1 cellular context compared by ENCODE assay signal in the genomic region with DNA sequence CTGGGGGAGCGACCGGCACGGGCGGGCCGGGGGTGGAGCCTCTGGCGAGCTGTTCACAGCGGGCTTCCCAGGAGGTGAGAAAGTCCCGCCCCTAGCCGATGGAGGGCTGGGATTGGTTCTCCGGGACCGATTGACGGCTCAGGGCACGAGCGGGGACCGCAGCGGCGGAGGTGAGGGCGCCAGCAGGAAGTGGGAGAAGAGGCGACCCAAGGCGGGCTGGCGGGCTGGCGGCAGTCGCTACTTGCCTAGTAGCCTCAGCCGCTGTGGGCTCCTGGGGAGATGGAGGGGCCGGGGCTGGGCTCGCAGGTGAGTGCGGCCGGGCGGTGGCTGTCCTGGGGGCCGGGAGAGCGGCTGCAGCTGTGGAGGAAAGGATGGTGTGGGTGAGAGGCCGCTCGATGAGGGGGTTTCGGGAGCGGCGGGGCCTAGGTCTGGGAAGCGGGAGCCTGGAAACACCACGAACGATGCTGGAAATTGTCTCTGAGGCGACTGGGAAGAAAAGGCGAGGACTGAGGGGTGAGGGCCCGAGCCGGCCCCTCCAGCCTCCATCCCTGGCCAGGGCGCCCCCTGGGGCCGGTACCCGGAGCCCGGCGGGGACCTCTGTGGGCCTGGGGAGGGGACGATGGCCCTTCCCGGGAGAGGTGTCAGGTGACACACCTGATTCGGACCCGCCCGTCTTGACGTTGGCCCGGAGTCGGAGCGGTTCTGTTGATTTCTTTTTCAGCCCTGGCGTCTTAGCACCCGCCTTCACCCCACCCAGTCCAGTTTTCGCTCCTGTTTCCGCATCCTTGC.
TF ChIP-seq lines count a peak whose summit lies in the region.

A gene with protein sequence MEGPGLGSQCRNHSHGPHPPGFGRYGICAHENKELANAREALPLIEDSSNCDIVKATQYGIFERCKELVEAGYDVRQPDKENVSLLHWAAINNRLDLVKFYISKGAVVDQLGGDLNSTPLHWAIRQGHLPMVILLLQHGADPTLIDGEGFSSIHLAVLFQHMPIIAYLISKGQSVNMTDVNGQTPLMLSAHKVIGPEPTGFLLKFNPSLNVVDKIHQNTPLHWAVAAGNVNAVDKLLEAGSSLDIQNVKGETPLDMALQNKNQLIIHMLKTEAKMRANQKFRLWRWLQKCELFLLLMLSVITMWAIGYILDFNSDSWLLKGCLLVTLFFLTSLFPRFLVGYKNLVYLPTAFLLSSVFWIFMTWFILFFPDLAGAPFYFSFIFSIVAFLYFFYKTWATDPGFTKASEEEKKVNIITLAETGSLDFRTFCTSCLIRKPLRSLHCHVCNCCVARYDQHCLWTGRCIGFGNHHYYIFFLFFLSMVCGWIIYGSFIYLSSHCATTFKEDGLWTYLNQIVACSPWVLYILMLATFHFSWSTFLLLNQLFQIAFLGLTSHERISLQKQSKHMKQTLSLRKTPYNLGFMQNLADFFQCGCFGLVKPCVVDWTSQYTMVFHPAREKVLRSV (plus strand): TSS at position 198 of the 789 bp plus-strand sequence. CDS start 82 bp downstream, at position 280.

TF ChIP-seq in HepG2, 621 proteins besides CTCF, POLR2A, EP300 and RAD21 (continued from another document and continues in another):
- TF ChIP-seq, protein P1, sequence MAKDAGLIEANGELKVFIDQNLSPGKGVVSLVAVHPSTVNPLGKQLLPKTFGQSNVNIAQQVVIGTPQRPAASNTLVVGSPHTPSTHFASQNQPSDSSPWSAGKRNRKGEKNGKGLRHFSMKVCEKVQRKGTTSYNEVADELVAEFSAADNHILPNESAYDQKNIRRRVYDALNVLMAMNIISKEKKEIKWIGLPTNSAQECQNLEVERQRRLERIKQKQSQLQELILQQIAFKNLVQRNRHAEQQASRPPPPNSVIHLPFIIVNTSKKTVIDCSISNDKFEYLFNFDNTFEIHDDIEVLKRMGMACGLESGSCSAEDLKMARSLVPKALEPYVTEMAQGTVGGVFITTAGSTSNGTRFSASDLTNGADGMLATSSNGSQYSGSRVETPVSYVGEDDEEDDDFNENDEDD (CRISPR knock-in tag; IDR thresholded peaks at IDR 0.05; ENCODE audit: borderline replicate concordance), result peak; percentile 65; the same call in 1 of the 2 replicates
- TF ChIP-seq KDM4B (CRISPR knock-in tag; IDR thresholded peaks at IDR 0.05) (no peak), ZNF160 (CRISPR knock-in tag; IDR thresholded peaks at IDR 0.05) (peak; percentile 65; the same call in 1 of the 2 replicates), ZNF563 (CRISPR knock-in tag; IDR thresholded peaks at IDR 0.05) (peak; percentile 61; the same call in 1 of the 2 replicates), NKX3-1 (CRISPR knock-in tag; IDR thresholded peaks at IDR 0.05) (peak; percentile 3; the same call in 1 of the 2 replicates), SIX1 (CRISPR knock-in tag; IDR thresholded peaks at IDR 0.05; ENCODE audit: borderline replicate concordance) (peak; percentile 41; the same call in 1 of the 2 replicates), POGZ (CRISPR knock-in tag; IDR thresholded peaks at IDR 0.05) (0 out of 2 replicates have a peak, but pooled peaks have one; percentile 6), ZNF564 (CRISPR knock-in tag; IDR thresholded peaks at IDR 0.05) (0 out of 2 replicates have a peak, but pooled peaks have one; percentile 57), MLLT10 (CRISPR knock-in tag; IDR thresholded peaks at IDR 0.05) (no peak), ZNF883 (CRISPR knock-in tag; IDR thresholded peaks at IDR 0.05; ENCODE audit: not compliant biosample characterization) (peak; percentile 75), ZNF33B (CRISPR knock-in tag; IDR thresholded peaks at IDR 0.05) (no peak), ZNF790 (CRISPR knock-in tag; IDR thresholded peaks at IDR 0.05; ENCODE audit: borderline replicate concordance) (peak; percentile 9; the same call in 1 of the 2 replicates), ZSCAN31 (CRISPR knock-in tag; IDR thresholded peaks at IDR 0.05; ENCODE audit: low read depth) (peak; percentile 51; the same call in 1 of the 2 replicates), TBX2 (CRISPR knock-in tag; IDR thresholded peaks at IDR 0.05; ENCODE audit: borderline replicate concordance) (peak; percentile 61; the same call in 1 of the 2 replicates), BRCA1 (CRISPR knock-in tag; IDR thresholded peaks at IDR 0.05) (no peak), AGO1 (IDR thresholded peaks at IDR 0.05; ENCODE audit: low read depth, low read length, poor library complexity, severe bottlenecking) (no peak), PHF20 (CRISPR knock-in tag; IDR thresholded peaks at IDR 0.05) (peak; percentile 81), RXRA (CRISPR knock-in tag; IDR thresholded peaks at IDR 0.05) (peak; percentile 14; the same call in 1 of the 2 replicates), ZNF230 (CRISPR knock-in tag; IDR thresholded peaks at IDR 0.05) (0 out of 2 replicates have a peak, but pooled peaks have one; percentile 84), ZNF329 (CRISPR knock-in tag; IDR thresholded peaks at IDR 0.05; ENCODE audit: low read depth) (0 out of 2 replicates have a peak, but pooled peaks have one; percentile 53), SP1 (IDR thresholded peaks at IDR 0.05) (no peak), SP1 (CRISPR knock-in tag; IDR thresholded peaks at IDR 0.05) (peak; percentile 14; the same call in 1 of the 2 replicates), HDAC1 (CRISPR knock-in tag; IDR thresholded peaks at IDR 0.05) (peak; percentile 63), ZNF569 (CRISPR knock-in tag; IDR thresholded peaks at IDR 0.05; ENCODE audit: borderline replicate concordance) (no peak), ZNF282 (IDR thresholded peaks at IDR 0.05; ENCODE audit: partially characterized antibody) (no peak), TAF15 (IDR thresholded peaks at IDR 0.05; ENCODE audit: low read depth, low read length, poor library complexity, severe bottlenecking) (no peak), KLF12 (CRISPR knock-in tag; IDR thresholded peaks at IDR 0.05; ENCODE audit: borderline replicate concordance) (no peak), NRL (CRISPR knock-in tag; IDR thresholded peaks at IDR 0.05; ENCODE audit: borderline replicate concordance) (peak; percentile 70), ZNF788 (CRISPR knock-in tag; IDR thresholded peaks at IDR 0.05; ENCODE audit: borderline replicate concordance) (peak; percentile 24; the same call in 1 of the 2 replicates), ZNF451 (CRISPR knock-in tag; IDR thresholded peaks at IDR 0.05) (no peak)
- TF ChIP-seq, protein P2, sequence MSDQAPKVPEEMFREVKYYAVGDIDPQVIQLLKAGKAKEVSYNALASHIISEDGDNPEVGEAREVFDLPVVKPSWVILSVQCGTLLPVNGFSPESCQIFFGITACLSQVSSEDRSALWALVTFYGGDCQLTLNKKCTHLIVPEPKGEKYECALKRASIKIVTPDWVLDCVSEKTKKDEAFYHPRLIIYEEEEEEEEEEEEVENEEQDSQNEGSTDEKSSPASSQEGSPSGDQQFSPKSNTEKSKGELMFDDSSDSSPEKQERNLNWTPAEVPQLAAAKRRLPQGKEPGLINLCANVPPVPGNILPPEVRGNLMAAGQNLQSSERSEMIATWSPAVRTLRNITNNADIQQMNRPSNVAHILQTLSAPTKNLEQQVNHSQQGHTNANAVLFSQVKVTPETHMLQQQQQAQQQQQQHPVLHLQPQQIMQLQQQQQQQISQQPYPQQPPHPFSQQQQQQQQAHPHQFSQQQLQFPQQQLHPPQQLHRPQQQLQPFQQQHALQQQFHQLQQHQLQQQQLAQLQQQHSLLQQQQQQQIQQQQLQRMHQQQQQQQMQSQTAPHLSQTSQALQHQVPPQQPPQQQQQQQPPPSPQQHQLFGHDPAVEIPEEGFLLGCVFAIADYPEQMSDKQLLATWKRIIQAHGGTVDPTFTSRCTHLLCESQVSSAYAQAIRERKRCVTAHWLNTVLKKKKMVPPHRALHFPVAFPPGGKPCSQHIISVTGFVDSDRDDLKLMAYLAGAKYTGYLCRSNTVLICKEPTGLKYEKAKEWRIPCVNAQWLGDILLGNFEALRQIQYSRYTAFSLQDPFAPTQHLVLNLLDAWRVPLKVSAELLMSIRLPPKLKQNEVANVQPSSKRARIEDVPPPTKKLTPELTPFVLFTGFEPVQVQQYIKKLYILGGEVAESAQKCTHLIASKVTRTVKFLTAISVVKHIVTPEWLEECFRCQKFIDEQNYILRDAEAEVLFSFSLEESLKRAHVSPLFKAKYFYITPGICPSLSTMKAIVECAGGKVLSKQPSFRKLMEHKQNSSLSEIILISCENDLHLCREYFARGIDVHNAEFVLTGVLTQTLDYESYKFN (CRISPR knock-in tag; conservative IDR thresholded peaks at IDR 0.05), result 0 out of 2 replicates have a peak, but pooled peaks have one; percentile 20
- TF ChIP-seq, protein P3, sequence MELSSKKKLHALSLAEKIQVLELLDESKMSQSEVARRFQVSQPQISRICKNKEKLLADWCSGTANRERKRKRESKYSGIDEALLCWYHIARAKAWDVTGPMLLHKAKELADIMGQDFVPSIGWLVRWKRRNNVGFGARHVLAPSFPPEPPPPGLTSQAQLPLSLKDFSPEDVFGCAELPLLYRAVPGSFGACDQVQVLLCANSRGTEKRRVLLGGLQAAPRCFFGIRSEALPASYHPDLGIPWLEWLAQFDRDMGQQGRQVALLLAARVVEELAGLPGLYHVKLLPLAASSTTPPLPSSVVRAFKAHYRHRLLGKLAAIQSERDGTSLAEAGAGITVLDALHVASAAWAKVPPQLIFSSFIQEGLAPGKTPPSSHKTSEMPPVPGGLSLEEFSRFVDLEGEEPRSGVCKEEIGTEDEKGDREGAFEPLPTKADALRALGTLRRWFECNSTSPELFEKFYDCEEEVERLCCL (CRISPR knock-in tag; IDR thresholded peaks at IDR 0.05; ENCODE audit: borderline replicate concordance), result no peak
- TF ChIP-seq, protein P4, sequence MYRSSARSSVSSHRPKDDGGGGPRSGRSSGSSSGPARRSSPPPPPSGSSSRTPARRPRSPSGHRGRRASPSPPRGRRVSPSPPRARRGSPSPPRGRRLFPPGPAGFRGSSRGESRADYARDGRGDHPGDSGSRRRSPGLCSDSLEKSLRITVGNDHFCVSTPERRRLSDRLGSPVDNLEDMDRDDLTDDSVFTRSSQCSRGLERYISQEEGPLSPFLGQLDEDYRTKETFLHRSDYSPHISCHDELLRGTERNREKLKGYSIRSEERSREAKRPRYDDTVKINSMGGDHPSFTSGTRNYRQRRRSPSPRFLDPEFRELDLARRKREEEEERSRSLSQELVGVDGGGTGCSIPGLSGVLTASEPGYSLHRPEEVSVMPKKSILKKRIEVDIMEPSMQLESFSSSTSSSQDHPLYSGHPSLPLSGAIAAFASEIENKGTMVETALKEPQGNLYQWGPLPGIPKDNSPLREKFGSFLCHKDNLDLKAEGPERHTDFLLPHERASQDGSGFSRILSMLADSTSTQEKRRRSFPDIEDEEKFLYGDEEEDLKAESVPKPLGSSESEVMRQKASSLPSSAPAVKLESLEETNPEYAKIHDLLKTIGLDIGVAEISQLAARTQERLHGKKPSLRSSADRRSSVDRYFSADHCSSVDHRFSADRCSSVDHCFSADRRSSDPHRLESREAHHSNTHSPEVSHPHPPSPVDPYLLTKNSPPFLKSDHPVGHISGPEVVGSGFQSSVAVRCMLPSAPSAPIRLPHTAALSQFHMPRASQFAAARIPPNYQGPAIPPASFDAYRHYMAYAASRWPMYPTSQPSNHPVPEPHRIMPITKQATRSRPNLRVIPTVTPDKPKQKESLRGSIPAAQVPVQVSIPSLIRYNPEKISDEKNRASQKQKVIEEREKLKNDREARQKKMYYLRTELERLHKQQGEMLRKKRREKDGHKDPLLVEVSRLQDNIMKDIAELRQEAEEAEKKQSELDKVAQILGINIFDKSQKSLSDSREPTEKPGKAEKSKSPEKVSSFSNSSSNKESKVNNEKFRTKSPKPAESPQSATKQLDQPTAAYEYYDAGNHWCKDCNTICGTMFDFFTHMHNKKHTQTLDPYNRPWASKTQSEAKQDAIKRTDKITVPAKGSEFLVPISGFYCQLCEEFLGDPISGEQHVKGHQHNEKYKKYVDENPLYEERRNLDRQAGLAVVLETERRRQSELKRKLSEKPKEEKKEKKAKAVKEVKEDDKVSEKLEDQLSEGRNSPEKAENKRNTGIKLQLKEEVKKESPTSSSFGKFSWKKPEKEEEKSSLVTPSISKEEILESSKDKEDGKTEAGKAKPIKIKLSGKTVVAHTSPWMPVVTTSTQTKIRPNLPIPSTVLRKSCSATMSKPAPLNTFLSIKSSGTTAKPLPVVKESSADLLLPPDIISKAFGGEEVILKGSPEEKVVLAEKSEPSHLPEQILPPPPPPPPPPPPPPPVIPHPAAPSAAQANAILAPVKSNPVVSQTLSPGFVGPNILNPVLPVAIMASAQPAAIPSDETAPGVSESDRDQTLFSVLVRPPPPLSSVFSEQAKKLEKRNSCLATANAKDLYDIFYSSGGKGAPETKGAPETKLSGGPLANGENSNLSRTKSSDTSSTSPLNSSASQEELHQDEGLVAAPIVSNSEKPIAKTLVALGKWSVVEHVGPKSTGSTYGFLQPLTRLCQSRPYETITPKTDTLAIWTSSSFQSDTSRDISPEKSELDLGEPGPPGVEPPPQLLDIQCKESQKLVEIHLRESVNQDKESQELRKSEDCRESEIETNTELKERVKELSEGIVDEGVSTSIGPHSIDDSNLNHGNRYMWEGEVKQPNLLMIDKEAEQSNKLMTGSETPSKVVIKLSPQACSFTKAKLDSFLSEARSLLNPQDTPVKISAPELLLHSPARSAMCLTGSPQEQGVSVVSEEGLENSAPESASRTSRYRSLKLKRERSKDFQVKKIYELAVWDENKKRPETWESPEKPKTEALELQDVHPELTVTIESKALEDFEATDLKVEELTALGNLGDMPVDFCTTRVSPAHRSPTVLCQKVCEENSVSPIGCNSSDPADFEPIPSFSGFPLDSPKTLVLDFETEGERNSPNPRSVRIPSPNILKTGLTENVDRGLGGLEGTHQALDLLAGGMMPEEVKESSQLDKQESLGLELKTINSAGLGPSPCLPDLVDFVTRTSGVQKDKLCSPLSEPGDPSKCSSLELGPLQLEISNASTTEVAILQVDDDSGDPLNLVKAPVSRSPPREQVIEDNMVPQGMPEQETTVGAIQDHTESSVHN (CRISPR knock-in tag; IDR thresholded peaks at IDR 0.05), result no peak
- TF ChIP-seq, protein P5, sequence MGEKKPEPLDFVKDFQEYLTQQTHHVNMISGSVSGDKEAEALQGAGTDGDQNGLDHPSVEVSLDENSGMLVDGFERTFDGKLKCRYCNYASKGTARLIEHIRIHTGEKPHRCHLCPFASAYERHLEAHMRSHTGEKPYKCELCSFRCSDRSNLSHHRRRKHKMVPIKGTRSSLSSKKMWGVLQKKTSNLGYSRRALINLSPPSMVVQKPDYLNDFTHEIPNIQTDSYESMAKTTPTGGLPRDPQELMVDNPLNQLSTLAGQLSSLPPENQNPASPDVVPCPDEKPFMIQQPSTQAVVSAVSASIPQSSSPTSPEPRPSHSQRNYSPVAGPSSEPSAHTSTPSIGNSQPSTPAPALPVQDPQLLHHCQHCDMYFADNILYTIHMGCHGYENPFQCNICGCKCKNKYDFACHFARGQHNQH (CRISPR knock-in tag; IDR thresholded peaks at IDR 0.05), result 0 out of 2 replicates have a peak, but pooled peaks have one; percentile 15
- TF ChIP-seq, protein P6, sequence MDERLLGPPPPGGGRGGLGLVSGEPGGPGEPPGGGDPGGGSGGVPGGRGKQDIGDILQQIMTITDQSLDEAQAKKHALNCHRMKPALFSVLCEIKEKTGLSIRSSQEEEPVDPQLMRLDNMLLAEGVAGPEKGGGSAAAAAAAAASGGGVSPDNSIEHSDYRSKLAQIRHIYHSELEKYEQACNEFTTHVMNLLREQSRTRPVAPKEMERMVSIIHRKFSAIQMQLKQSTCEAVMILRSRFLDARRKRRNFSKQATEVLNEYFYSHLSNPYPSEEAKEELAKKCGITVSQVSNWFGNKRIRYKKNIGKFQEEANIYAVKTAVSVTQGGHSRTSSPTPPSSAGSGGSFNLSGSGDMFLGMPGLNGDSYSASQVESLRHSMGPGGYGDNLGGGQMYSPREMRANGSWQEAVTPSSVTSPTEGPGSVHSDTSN (CRISPR knock-in tag; IDR thresholded peaks at IDR 0.05), result peak; percentile 91
- TF ChIP-seq, protein P7, sequence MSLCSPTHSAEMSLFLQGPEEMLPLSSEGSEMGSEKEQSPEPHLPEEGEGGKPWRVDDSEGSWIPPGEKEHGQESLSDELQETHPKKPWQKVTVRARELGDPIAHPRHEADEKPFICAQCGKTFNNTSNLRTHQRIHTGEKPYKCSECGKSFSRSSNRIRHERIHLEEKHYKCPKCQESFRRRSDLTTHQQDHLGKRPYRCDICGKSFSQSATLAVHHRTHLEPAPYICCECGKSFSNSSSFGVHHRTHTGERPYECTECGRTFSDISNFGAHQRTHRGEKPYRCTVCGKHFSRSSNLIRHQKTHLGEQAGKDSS (CRISPR knock-in tag; IDR thresholded peaks at IDR 0.05; ENCODE audit: borderline replicate concordance, low read depth), result peak; percentile 6; the same call in 1 of the 2 replicates
